1 cellular context compared by ENCODE assay signal in the genomic region with DNA sequence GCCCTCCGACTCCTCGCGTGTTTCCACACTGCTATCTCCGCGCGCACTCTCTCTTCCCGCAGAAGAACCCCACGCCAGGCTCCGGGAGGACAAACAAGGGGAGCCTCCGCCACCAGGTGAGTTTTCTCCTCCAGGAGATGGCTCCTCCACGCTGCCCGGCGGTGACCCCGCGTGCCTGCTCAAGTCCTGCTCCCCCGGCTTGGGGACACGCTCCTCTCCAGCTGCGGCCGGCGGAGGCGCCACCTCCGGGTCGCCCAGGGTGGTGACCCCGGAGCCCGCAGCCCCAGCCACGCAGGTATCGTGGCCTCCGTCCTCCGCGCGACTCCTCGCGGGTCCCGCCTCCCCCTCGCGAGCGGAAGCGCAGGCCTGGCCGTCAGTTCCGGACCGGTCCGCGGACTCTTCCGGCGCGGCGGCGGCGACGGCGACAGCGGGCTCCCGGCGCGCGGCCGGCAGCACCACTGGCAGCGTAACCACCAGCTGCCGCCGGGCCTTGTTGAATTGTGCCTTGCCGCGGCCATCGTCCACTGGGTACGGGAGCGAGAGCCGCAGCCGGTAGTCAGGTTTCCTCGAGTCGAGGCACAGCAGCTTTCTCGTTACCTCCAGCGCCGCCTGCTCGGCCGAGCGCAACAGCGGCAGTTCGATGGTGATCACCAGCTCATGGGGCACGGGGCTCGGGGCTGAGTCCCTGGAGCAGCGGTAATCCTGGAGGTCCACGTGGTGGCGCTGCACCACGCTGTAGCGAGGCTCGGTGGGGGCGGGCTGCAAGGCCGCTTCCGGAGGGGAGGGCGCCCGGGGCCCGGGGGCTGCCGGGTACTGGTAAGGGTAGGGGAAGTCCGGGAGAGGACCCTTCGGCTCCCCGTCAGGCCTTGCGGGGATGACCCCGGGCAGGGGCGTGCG.
TF ChIP-seq lines count a peak whose summit lies in the region.

No MANE protein-coding gene starts in this region.

TF ChIP-seq in IMR-90, 13 proteins besides CTCF, POLR2A, EP300 and RAD21:
- TF ChIP-seq MXI1 (IDR thresholded peaks at IDR 0.05; ENCODE audit: borderline replicate concordance, low read depth, low read length) (peak; percentile 66), RCOR1 (IDR thresholded peaks at IDR 0.05; ENCODE audit: insufficient replicate concordance, low read length) (no peak), BHLHE40 (IDR thresholded peaks at IDR 0.05; ENCODE audit: low read depth, low read length) (peak; percentile 40; the same call in 1 of the 2 replicates), SMC3 (IDR thresholded peaks at IDR 0.05; ENCODE audit: low read depth, low read length) (peak; percentile 56), MAFK (IDR thresholded peaks at IDR 0.05; ENCODE audit: low read depth, low read length) (no peak), MAZ (IDR thresholded peaks at IDR 0.05; ENCODE audit: borderline replicate concordance, low read depth, low read length) (peak; percentile 95)
- TF ChIP-seq, protein P1, sequence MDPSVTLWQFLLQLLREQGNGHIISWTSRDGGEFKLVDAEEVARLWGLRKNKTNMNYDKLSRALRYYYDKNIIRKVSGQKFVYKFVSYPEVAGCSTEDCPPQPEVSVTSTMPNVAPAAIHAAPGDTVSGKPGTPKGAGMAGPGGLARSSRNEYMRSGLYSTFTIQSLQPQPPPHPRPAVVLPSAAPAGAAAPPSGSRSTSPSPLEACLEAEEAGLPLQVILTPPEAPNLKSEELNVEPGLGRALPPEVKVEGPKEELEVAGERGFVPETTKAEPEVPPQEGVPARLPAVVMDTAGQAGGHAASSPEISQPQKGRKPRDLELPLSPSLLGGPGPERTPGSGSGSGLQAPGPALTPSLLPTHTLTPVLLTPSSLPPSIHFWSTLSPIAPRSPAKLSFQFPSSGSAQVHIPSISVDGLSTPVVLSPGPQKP (IDR thresholded peaks at IDR 0.05; ENCODE audit: borderline replicate concordance, low read depth, low read length) = no peak
- TF ChIP-seq, protein P2, sequence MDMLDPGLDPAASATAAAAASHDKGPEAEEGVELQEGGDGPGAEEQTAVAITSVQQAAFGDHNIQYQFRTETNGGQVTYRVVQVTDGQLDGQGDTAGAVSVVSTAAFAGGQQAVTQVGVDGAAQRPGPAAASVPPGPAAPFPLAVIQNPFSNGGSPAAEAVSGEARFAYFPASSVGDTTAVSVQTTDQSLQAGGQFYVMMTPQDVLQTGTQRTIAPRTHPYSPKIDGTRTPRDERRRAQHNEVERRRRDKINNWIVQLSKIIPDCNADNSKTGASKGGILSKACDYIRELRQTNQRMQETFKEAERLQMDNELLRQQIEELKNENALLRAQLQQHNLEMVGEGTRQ (IDR thresholded peaks at IDR 0.05; ENCODE audit: low read depth, low read length) = peak; percentile 63
